Comparison of ENCODE assay signal across 26 cellular contexts in the genomic region with DNA sequence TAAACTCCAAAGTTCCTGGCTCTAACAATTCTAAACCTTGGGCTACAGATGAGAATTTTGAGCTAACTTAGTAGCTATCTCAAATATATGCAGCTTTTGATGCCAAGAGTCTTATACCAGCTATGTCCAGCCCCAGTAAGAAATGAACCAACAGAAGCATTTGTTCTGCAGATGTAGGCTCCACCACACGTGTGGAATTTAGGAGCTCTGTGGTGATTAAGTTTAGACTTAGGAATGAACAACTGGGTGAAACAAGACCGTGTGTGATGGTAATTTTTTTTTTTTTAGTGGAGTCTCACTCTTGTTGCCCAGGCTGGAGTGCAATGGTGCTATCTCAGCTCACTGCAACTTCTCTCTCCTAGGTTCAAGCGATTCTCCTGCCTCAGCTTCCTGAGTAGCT.
"Had no signal": no experiment of that assay in that cellular context is flagged by ENCODE, and none has a peak within 500 bp of the region (broad histone marks: within the 10 kb centered on the region; RNA-seq: fewer than 3 reads in every experiment).

No MANE protein-coding gene starts in this region.

- H3K27me3 ChIP-seq: ascending aorta, breast epithelium had no signal

- DNase-seq: activated CD4-positive, alpha-beta T cell treated with anti-CD3 and anti-CD28 coated beads for 36 hours; activated CD4-positive, alpha-beta T cell treated with anti-CD3 and anti-CD28 coated beads, Interleukin-2, amount 10 ng/mL, durations not matched to agents 7 days and 5 days; activated CD4-positive, alpha-beta T cell treated with anti-CD3 and anti-CD28 coated beads, Interleukin-2, amount 50 U/mL, for 48 hours; activated CD8-positive, alpha-beta T cell treated with anti-CD3 and anti-CD28 coated beads, Interleukin-2, amount 10 ng/mL, durations not matched to agents 7 days and 5 days; activated gamma-delta T cell; activated naive CD4-positive, alpha-beta T cell treated with Interleukin-2 at 50 U/mL for 16 hours; activated naive CD8-positive, alpha-beta T cell treated with anti-CD3 and anti-CD28 coated beads, Interleukin-2, amount 10 ng/mL, durations not matched to agents 7 days and 5 days; activated T-cell treated with anti-CD3 and anti-CD28 coated beads, Interleukin-2, amount 50 U/mL, for 24 hours; amygdala; MM.1S; MV-4-11; NCI-H1092; NCI-H1436 treated with DMSO at 0.1 percent for 48 hours; NCI-H1694 treated with DMSO at 0.1 percent for 48 hours; NCI-H2029; NCI-H345; NCI-H510A; NCI-H526; NCI-H748 treated with DMSO at 0.1 percent for 48 hours; Right ventricle myocardium superior had no signal

- H3K36me3 ChIP-seq: ascending aorta, breast epithelium had no signal

- H3K27ac ChIP-seq: ascending aorta, breast epithelium, KMS-11 had no signal

- ATAC-seq: activated CD4-positive, alpha-beta T cell treated with anti-CD3 and anti-CD28 coated beads for 36 hours; activated CD4-positive, CD25-positive, alpha-beta regulatory T cell treated with anti-CD3 and anti-CD28 coated beads, Interleukin-2, amount 50 U/mL, for 24 hours; activated CD8-positive, alpha-beta T cell treated with anti-CD3 and anti-CD28 coated beads, Interleukin-2, amount 10 ng/mL, durations not matched to agents 7 days and 5 days; PC-3; WTC11 had no signal

- H3K4me2 ChIP-seq: KMS-11 had no signal

- H3K4me1 ChIP-seq: ascending aorta, breast epithelium had no signal

- H3K4me3 ChIP-seq: ascending aorta, breast epithelium had no signal

- H3K9me3 ChIP-seq: ascending aorta, breast epithelium had no signal
